ENCODE assay signal across 21 cellular contexts in genomic region chr6:374956-375355, GRCh38. TPM values are rescaled to one million over a fixed set of nuclear protein-coding genes. Genes with fewer than 3 reads are reported as not detected.
DNase-seq lines count a peak whose midpoint lies in the region; ATAC-seq, FAIRE-seq and TF ChIP-seq lines count a peak whose summit lies in the region.
"Had no signal": no experiment of that assay in that cellular context is flagged by ENCODE, and none has a peak within 500 bp of the region (broad histone marks: within the 10 kb centered on the region; RNA-seq: fewer than 3 reads in every experiment).

No MANE protein-coding gene starts in this region.

- FAIRE-seq in bronchial epithelial cell (lab: Jason Lieb, UNC) (peak; percentile 58), kidney (lab: Jason Lieb, UNC) (no peak)
- FAIRE-seq: A204.1, GM12878, H1 had no signal

- no peak overlapping the region for H3K14ac ChIP-seq in trophoblast cell (ENCODE audit: low read length)

- H3K9me3 ChIP-seq in kidney (ENCODE audit: control insufficient read depth in 1 of 2, low read length in 2 of 2) (no peaks in the 10 kb centered on the region), trophoblast cell (ENCODE audit: insufficient read depth, low read depth, low read length) (peaks cover 50% of the 10 kb centered on the region), mucosa of descending colon (peaks cover 51% of the 10 kb centered on the region)

- no peak overlapping the region for H3K18ac ChIP-seq in trophoblast cell (ENCODE audit: low read length)

- TF ChIP-seq CTCF in bronchial epithelial cell (IDR thresholded peaks at IDR 0.05; ENCODE audit: insufficient read depth, low read length, severe bottlenecking) (no peak), kidney (IDR thresholded peaks at IDR 0.05; ENCODE audit: borderline replicate concordance, extremely low read depth, insufficient read depth) (no peak), mucosa of descending colon (IDR thresholded peaks at IDR 0.05) (no peak)

- no peaks in the 10 kb centered on the region for H3K9me3 Mint-ChIP-seq in activated naive CD4-positive, alpha-beta T cell treated with anti-CD3 and anti-CD28 coated beads for 36 hours

- H3K27me3 ChIP-seq in bronchial epithelial cell (ENCODE audit: control insufficient read depth, insufficient read depth, low read length), result peaks cover 10% of the 10 kb centered on the region
- H3K27me3 ChIP-seq in trophoblast cell (ENCODE audit: insufficient read depth, low read length), result no peaks in the 10 kb centered on the region

- H3K4me3 ChIP-seq in bronchial epithelial cell (ENCODE audit: low read depth, low read length) (no peak overlapping the region), kidney (ENCODE audit: low read length in 2 of 2) (no peak overlapping the region), trophoblast cell (ENCODE audit: low read depth, low read length) (peak overlapping the region; percentile 2), mucosa of descending colon (no peak overlapping the region)
- H3K4me3 ChIP-seq: GM12878 had no signal

- H3K4me1 ChIP-seq in kidney (ENCODE audit: control insufficient read depth in 1 of 2, insufficient read depth in 1 of 2, low read depth in 1 of 2, low read length in 2 of 2) (peaks cover 0 to 11% of the 10 kb centered on the region in 2 donors), trophoblast cell (ENCODE audit: control insufficient read depth in 1 of 2, insufficient read depth in 2 of 2, low read length in 2 of 2) (no peaks in the 10 kb centered on the region), mucosa of descending colon (ENCODE audit: low read depth) (no peaks in the 10 kb centered on the region)
- H3K4me1 ChIP-seq: BE2C had no signal

- WGBS in trophoblast cell (ENCODE audit: extremely low coverage, insufficient coverage, insufficient read length), result no CpG with 5 or more reads among the region's 8 CpGs

- H2BK12ac ChIP-seq in trophoblast cell (ENCODE audit: low read length), result no peak overlapping the region

- H3K27me3 Mint-ChIP-seq in activated naive CD4-positive, alpha-beta T cell treated with anti-CD3 and anti-CD28 coated beads for 36 hours (ENCODE audit: low read depth), result peaks cover 25% of the 10 kb centered on the region

- H3K4me3 Mint-ChIP-seq in activated naive CD4-positive, alpha-beta T cell treated with anti-CD3 and anti-CD28 coated beads for 36 hours, result no peak overlapping the region
- H3K4me3 Mint-ChIP-seq: CD8-positive, alpha-beta memory T cell; H9 had no signal

- no peak overlapping the region for H2BK120ac ChIP-seq in trophoblast cell (ENCODE audit: insufficient read depth, low read length, poor library complexity)

- no peak overlapping the region for H3K4ac ChIP-seq in trophoblast cell (ENCODE audit: low read depth, low read length)

- no peak overlapping the region for H2BK5ac ChIP-seq in trophoblast cell (ENCODE audit: low read depth, low read length, poor library complexity)

- H3K27ac ChIP-seq in kidney (ENCODE audit: low read depth in 2 of 2, low read length in 2 of 2) (no peak overlapping the region), trophoblast cell (ENCODE audit: low read depth, low read length) (no peak overlapping the region)

- peaks cover 14% of the 10 kb centered on the region for H3K4me1 Mint-ChIP-seq in activated naive CD4-positive, alpha-beta T cell treated with anti-CD3 and anti-CD28 coated beads for 36 hours (ENCODE audit: low read depth)

- H3K36me3 Mint-ChIP-seq in activated naive CD4-positive, alpha-beta T cell treated with anti-CD3 and anti-CD28 coated beads for 36 hours (ENCODE audit: low read depth), result no peaks in the 10 kb centered on the region
- H3K36me3 Mint-ChIP-seq: CD4-positive, CD25-positive, alpha-beta regulatory T cell; CD8-positive, alpha-beta memory T cell had no signal

- no peaks in the 10 kb centered on the region for H3K79me2 ChIP-seq in trophoblast cell (ENCODE audit: control insufficient read depth, insufficient read depth, low read length, poor library complexity)

- intact Hi-C loops in kidney (cut with DNase I), result no loop called here
- intact Hi-C loops in activated naive CD4-positive, alpha-beta T cell treated with anti-CD3 and anti-CD28 coated beads for 36 hours (cut with micrococcal nuclease), result no loop called here
- intact Hi-C loops in mucosa of descending colon (cut with DNase I, micrococcal nuclease), result no loop called here

- H3K23ac ChIP-seq in trophoblast cell (ENCODE audit: low read length), result peak overlapping the region; percentile 5

- no peak overlapping the region for H3K27ac Mint-ChIP-seq in activated naive CD4-positive, alpha-beta T cell treated with anti-CD3 and anti-CD28 coated beads for 36 hours
- H3K27ac Mint-ChIP-seq: CD4-positive, CD25-positive, alpha-beta regulatory T cell; CD8-positive, alpha-beta memory T cell; H9 had no signal

- no peak overlapping the region for H2AFZ ChIP-seq in trophoblast cell (ENCODE audit: insufficient read depth, low read length, poor library complexity)

- H4K12ac ChIP-seq in trophoblast cell (ENCODE audit: low read depth, low read length), result no peak overlapping the region

- no peak overlapping the region for H4K8ac ChIP-seq in trophoblast cell (ENCODE audit: low read depth, low read length)

- H3K9ac ChIP-seq in kidney (ENCODE audit: low read length in 2 of 2) (no peak overlapping the region), trophoblast cell (ENCODE audit: low read length) (peak overlapping the region; percentile 1)

- DNase-seq in bronchial epithelial cell (ENCODE audit: low read depth) (no peak), kidney (peak; percentile 45), trophoblast cell (no peak), mucosa of descending colon (no peak)
- DNase-seq in activated naive CD4-positive, alpha-beta T cell treated with anti-CD3 and anti-CD28 coated beads for 36 hours, result no peak
- no peak for DNase-seq in stimulated activated CD8-positive, alpha-beta memory T cell treated with anti-CD3 and anti-CD28 coated beads, Interleukin-4, amount 100 ng/mL, for 48 hours
- DNase-seq: ACHN; BE2C; C1 segment of cervical spinal cord; CD4-positive, CD25-positive, alpha-beta regulatory T cell; CD8-positive, alpha-beta memory T cell; COR-L47; DMS 273 treated with DMSO at 0.1 percent for 48 hours; DMS53; DND-41; EL; H9 had no signal

- H3K36me3 ChIP-seq in bronchial epithelial cell (ENCODE audit: control insufficient read depth, insufficient read depth, low read length), result no peaks in the 10 kb centered on the region
- no peaks in the 10 kb centered on the region for H3K36me3 ChIP-seq in kidney (ENCODE audit: control insufficient read depth in 1 of 2, insufficient read depth in 2 of 2, low read length in 2 of 2)
- H3K36me3 ChIP-seq in trophoblast cell (ENCODE audit: control insufficient read depth in 1 of 2, insufficient read depth in 2 of 2, low read length in 2 of 2), result no peaks in the 10 kb centered on the region
- H3K36me3 ChIP-seq in mucosa of descending colon (ENCODE audit: low read depth), result no peaks in the 10 kb centered on the region
- H3K36me3 ChIP-seq: BE2C had no signal

- no peak overlapping the region for H3K4me2 ChIP-seq in trophoblast cell (ENCODE audit: low read length)

- CTCF ChIA-PET in activated naive CD4-positive, alpha-beta T cell treated with anti-CD3 and anti-CD28 coated beads for 36 hours (lab: Charles Lee), result no interaction called here

- ATAC-seq in mucosa of descending colon, result no peak
- ATAC-seq: GM12878 had no signal

- H4K91ac ChIP-seq in trophoblast cell (ENCODE audit: low read depth, low read length), result no peak overlapping the region

- no peaks in the 10 kb centered on the region for H3K79me1 ChIP-seq in trophoblast cell (ENCODE audit: low read length)

- no peak overlapping the region for H2AK5ac ChIP-seq in trophoblast cell (ENCODE audit: low read length)

RNA-seq across cellular contexts. Expression of gene IRF4, which starts 16.6 kb away (rescaled TPM):
- not detected in 2 replicates for total RNA-seq in bronchial epithelial cell
- 23.7 TPM for total RNA-seq in kidney
- polyA plus RNA-seq in kidney (ENCODE audit: insufficient read depth, low read depth, low replicate concordance), result not detected
- polyA plus RNA-seq in trophoblast cell (2013), result 0.44 and 0.53 TPM in 2 replicates
- total RNA-seq in activated naive CD4-positive, alpha-beta T cell treated with anti-CD3 and anti-CD28 coated beads for 36 hours, result 100 to 1,000 TPM; 500 to 504 TPM
- 10 to 100 TPM in 1 of 3 donors, 1 to 10 TPM in 2; 2.8 to 10.5 (median 4.5) TPM for total RNA-seq in mucosa of descending colon
- total RNA-seq: G401 had no signal

Comparison
In these comparisons a context has a peak if more than half of its experiments do, and no peak if none do; other contexts are left out.
1. RNA of gene IRF4, which starts 16.6 kb away (total RNA-seq): 500 to 504 TPM in activated naive CD4-positive, alpha-beta T cell treated with anti-CD3 and anti-CD28 coated beads for 36 hours; 23.7 TPM in kidney (single experiment), 2.8 to 10.5 TPM in mucosa of descending colon and not detected in bronchial epithelial cell; every median in the first group is over 10 times any median in the second.